ENCODE assay signal across 25 cellular contexts in genomic region chr7:70738486-70738885, GRCh38.
DNase-seq lines count a peak whose midpoint lies in the region; ATAC-seq and TF ChIP-seq lines count a peak whose summit lies in the region.
"Had no signal": no experiment of that assay in that cellular context is flagged by ENCODE, and none has a peak within 500 bp of the region (broad histone marks: within the 10 kb centered on the region; RNA-seq: fewer than 3 reads in every experiment).

No MANE protein-coding gene starts in this region.

- no peaks in the 10 kb centered on the region; the same call in 1 of the 2 replicates for H3K27me3 Mint-ChIP-seq in H9 (ENCODE audit: low read depth)
- H3K27me3 Mint-ChIP-seq in CD4-positive, alpha-beta T cell: no peaks in the 10 kb centered on the region
- no peaks in the 10 kb centered on the region for H3K27me3 Mint-ChIP-seq in stimulated activated naive CD8-positive, alpha-beta T cell treated with anti-CD3 and anti-CD28 coated beads, Interleukin-15, amount 100 ng/mL, for 72 hours
- H3K27me3 Mint-ChIP-seq: stimulated activated memory B cell treated with anti-CD40 and anti-IgM and Interleukin-4, amounts not matched to agents 10 μg/mL and 1 μg/mL and 100 μg/mL, for 72 hours had no signal

- peak overlapping the region in 3 of 5 donors; percentile 8 to 30 (median 20) for H3K4me3 ChIP-seq in subcutaneous abdominal adipose tissue (ENCODE audit: low read depth in 1 of 5, low read length in 5 of 5)
- H3K4me3 ChIP-seq: left ventricle myocardium inferior had no signal

- peaks cover 25% of the 10 kb centered on the region; the same call in 1 of the 2 replicates for H3K79me2 ChIP-seq in H9 (ENCODE audit: insufficient read depth, low read length)

- no peaks in the 10 kb centered on the region for H3K27me3 ChIP-seq in H9 (ENCODE audit: insufficient read depth, low read length)
- no peaks in the 10 kb centered on the region for H3K27me3 ChIP-seq in subcutaneous abdominal adipose tissue (ENCODE audit: control insufficient read depth in 5 of 5, insufficient read depth in 4 of 5, low read length in 5 of 5)
- H3K27me3 ChIP-seq in CD4-positive, alpha-beta T cell (ENCODE audit: control insufficient read depth, insufficient read depth, low read length): no peaks in the 10 kb centered on the region

- no peak overlapping the region for H4K8ac ChIP-seq in H9 (replicated peaks; ENCODE audit: insufficient read length, low read depth, low read length)

- no peak overlapping the region for H2BK5ac ChIP-seq in H9 (ENCODE audit: insufficient read length, low read length)

- no peaks in the 10 kb centered on the region for H3K23me2 ChIP-seq in H9 (ENCODE audit: insufficient read length, low read depth, low read length, poor library complexity, severe bottlenecking)

- no peak overlapping the region for H2AFZ ChIP-seq in H9 (ENCODE audit: low read length)

- H3K4me3 Mint-ChIP-seq in H9: no peak overlapping the region
- H3K4me3 Mint-ChIP-seq in CD4-positive, alpha-beta T cell: no peak overlapping the region
- H3K4me3 Mint-ChIP-seq in stimulated activated naive CD8-positive, alpha-beta T cell treated with anti-CD3 and anti-CD28 coated beads, Interleukin-15, amount 100 ng/mL, for 72 hours: no peak overlapping the region
- H3K4me3 Mint-ChIP-seq: activated naive CD4-positive, alpha-beta T cell treated with anti-CD3 and anti-CD28 coated beads, Interleukin-2, amount 50 U/mL, for 24 hours; activated T-cell treated with anti-CD3 and anti-CD28 coated beads, Interleukin-2, amount 50 U/mL, for 4 hours; stimulated activated memory B cell treated with anti-CD40 and anti-IgM and Interleukin-4, amounts not matched to agents 10 μg/mL and 1 μg/mL and 100 μg/mL, for 72 hours had no signal

- TF ChIP-seq CTCF in H9 (conservative IDR thresholded peaks at IDR 0.05): no peak
- TF ChIP-seq CTCF in CD4-positive, alpha-beta T cell (IDR thresholded peaks at IDR 0.05): no peak
- TF ChIP-seq CTCF in RWPE1 (conservative IDR thresholded peaks at IDR 0.05; ENCODE audit: low read depth): no peak

- no peak overlapping the region for H2AK5ac ChIP-seq in H9 (ENCODE audit: insufficient read length, low read length)

- peaks cover 4% of the 10 kb centered on the region for H3K79me1 ChIP-seq in H9 (ENCODE audit: insufficient read depth, low read depth, low read length, poor library complexity, severe bottlenecking)

- no peaks in the 10 kb centered on the region for H3K9me3 Mint-ChIP-seq in H9
- no peaks in the 10 kb centered on the region for H3K9me3 Mint-ChIP-seq in CD4-positive, alpha-beta T cell
- H3K9me3 Mint-ChIP-seq in stimulated activated naive CD8-positive, alpha-beta T cell treated with anti-CD3 and anti-CD28 coated beads, Interleukin-15, amount 100 ng/mL, for 72 hours: no peaks in the 10 kb centered on the region
- H3K9me3 Mint-ChIP-seq: activated naive CD4-positive, alpha-beta T cell treated with anti-CD3 and anti-CD28 coated beads, Interleukin-2, amount 50 U/mL, for 24 hours; activated T-cell treated with anti-CD3 and anti-CD28 coated beads, Interleukin-2, amount 50 U/mL, for 4 hours; stimulated activated memory B cell treated with anti-CD40 and anti-IgM and Interleukin-4, amounts not matched to agents 10 μg/mL and 1 μg/mL and 100 μg/mL, for 72 hours had no signal

- no peak overlapping the region for H2BK120ac ChIP-seq in H9 (ENCODE audit: low read depth, low read length, poor library complexity, severe bottlenecking)

- no peak overlapping the region for H2BK15ac ChIP-seq in H9 (ENCODE audit: low read depth, low read length)

- peak; percentile 18 for ATAC-seq in left lobe of liver
- ATAC-seq in CD4-positive, alpha-beta T cell (ENCODE audit: poor library complexity): no peak
- no peak for ATAC-seq in stimulated activated naive CD8-positive, alpha-beta T cell treated with anti-CD3 and anti-CD28 coated beads, Interleukin-15, amount 100 ng/mL, for 72 hours
- ATAC-seq: activated T-cell treated with anti-CD3 and anti-CD28 coated beads, Interleukin-2, amount 50 U/mL, for 4 hours; Right ventricle myocardium inferior; stimulated activated memory B cell treated with anti-CD40 and anti-IgM and Interleukin-4, amounts not matched to agents 10 μg/mL and 1 μg/mL and 100 μg/mL, for 72 hours had no signal

- H2BK20ac ChIP-seq in H9 (ENCODE audit: low read depth, low read length, poor library complexity, severe bottlenecking): no peak overlapping the region

- no peak overlapping the region for H3K4ac ChIP-seq in H9 (ENCODE audit: low read depth, low read length)

- no peaks in the 10 kb centered on the region for H4K20me1 ChIP-seq in H9 (ENCODE audit: control insufficient read depth, insufficient read depth, insufficient read length)

- H3K27ac ChIP-seq in H9 (ENCODE audit: insufficient read length, low read depth, low read length): no peak overlapping the region
- peak overlapping the region; percentile 14 for H3K27ac ChIP-seq in caudate nucleus (ENCODE audit: low read depth, low read length)
- H3K27ac ChIP-seq in subcutaneous abdominal adipose tissue (ENCODE audit: low read depth, low read length): no peak overlapping the region
- H3K27ac ChIP-seq in CD4-positive, alpha-beta T cell (ENCODE audit: low read depth, low read length): no peak overlapping the region
- no peak overlapping the region for H3K27ac ChIP-seq in RWPE1
- H3K27ac ChIP-seq: left ventricle myocardium inferior, thoracic aorta had no signal

- H3K27ac Mint-ChIP-seq in H9: peak overlapping the region in 2 of 3 experiments; percentile 34 to 65; a peak in 3 of 7 replicates
- no peak overlapping the region for H3K27ac Mint-ChIP-seq in CD4-positive, alpha-beta T cell
- no peak overlapping the region for H3K27ac Mint-ChIP-seq in stimulated activated naive CD8-positive, alpha-beta T cell treated with anti-CD3 and anti-CD28 coated beads, Interleukin-15, amount 100 ng/mL, for 72 hours
- H3K27ac Mint-ChIP-seq: activated naive CD4-positive, alpha-beta T cell treated with anti-CD3 and anti-CD28 coated beads, Interleukin-2, amount 50 U/mL, for 24 hours; stimulated activated memory B cell treated with anti-CD40 and anti-IgM and Interleukin-4, amounts not matched to agents 10 μg/mL and 1 μg/mL and 100 μg/mL, for 72 hours had no signal

- no peak overlapping the region for H3K9ac ChIP-seq in H9 (ENCODE audit: extremely low read depth, insufficient read length, low read length)
- H3K9ac ChIP-seq in subcutaneous abdominal adipose tissue (ENCODE audit: low read length in 5 of 5): peak overlapping the region in 1 of 5 donors; percentile 20

- no peak overlapping the region for H3T11ph ChIP-seq in H9 (ENCODE audit: low read length)

- no peak overlapping the region for H3K23ac ChIP-seq in H9 (ENCODE audit: insufficient read length, low read depth, low read length)

- H2BK12ac ChIP-seq in H9 (ENCODE audit: insufficient read length, low read depth, low read length): no peak overlapping the region

- WGBS in H9 (ENCODE audit: extremely low coverage, insufficient read length, low lambda C conversion rate): no CpG with 5 or more reads among the region's 5 CpGs

- H3K18ac ChIP-seq in H9 (ENCODE audit: insufficient read length, low read depth, low read length): no peak overlapping the region

- no peak overlapping the region for H3K14ac ChIP-seq in H9 (ENCODE audit: insufficient read depth, low read length)

- CTCF ChIA-PET in CD4-positive, alpha-beta T cell (lab: Charles Lee): no interaction called here
- CTCF ChIA-PET in RWPE1 (lab: Yijun Ruan, JAX): interaction anchor here (0.5 to 0.7 kb wide), 3 partner anchors 76 to 832 kb away, joined by 3 to 4 read pairs (median 3); no protein-coding TSS in a partner anchor

- H3K4me1 Mint-ChIP-seq in H9: peaks cover 71 to 89% of the 10 kb centered on the region in 2 experiments
- peaks cover 44% of the 10 kb centered on the region for H3K4me1 Mint-ChIP-seq in CD4-positive, alpha-beta T cell (ENCODE audit: low read depth)
- H3K4me1 Mint-ChIP-seq in stimulated activated naive CD8-positive, alpha-beta T cell treated with anti-CD3 and anti-CD28 coated beads, Interleukin-15, amount 100 ng/mL, for 72 hours: peaks cover 10% of the 10 kb centered on the region

- no peaks in the 10 kb centered on the region for H3K9me3 ChIP-seq in H9 (ENCODE audit: control insufficient read depth, low read depth, low read length)
- no peaks in the 10 kb centered on the region for H3K9me3 ChIP-seq in subcutaneous abdominal adipose tissue (ENCODE audit: control insufficient read depth in 5 of 5, low read length in 5 of 5)
- H3K9me3 ChIP-seq in CD4-positive, alpha-beta T cell (ENCODE audit: control insufficient read depth, low read length): no peaks in the 10 kb centered on the region
- H3K9me3 ChIP-seq: left ventricle myocardium inferior, thoracic aorta had no signal

- peaks cover 0 to 48% (median 45%) of the 10 kb centered on the region in 3 experiments; a peak in 5 of 7 replicates for H3K36me3 Mint-ChIP-seq in H9 (ENCODE audit: insufficient read depth in 1 of 3, low read depth in 3 of 3)
- H3K36me3 Mint-ChIP-seq in CD4-positive, alpha-beta T cell (ENCODE audit: low read depth): no peaks in the 10 kb centered on the region
- H3K36me3 Mint-ChIP-seq: activated naive CD4-positive, alpha-beta T cell treated with anti-CD3 and anti-CD28 coated beads, Interleukin-2, amount 50 U/mL, for 24 hours; stimulated activated memory B cell treated with anti-CD40 and anti-IgM and Interleukin-4, amounts not matched to agents 10 μg/mL and 1 μg/mL and 100 μg/mL, for 72 hours had no signal

- H3K4me2 ChIP-seq in H9 (ENCODE audit: insufficient read depth, insufficient read length, low read length): no peak overlapping the region

- DNase-seq in H9 (no peak), caudate nucleus (lab: John Stamatoyannopoulos, UW) (peak in 4 of 61 donors; percentile 9 to 46 (median 10)), left lobe of liver (ENCODE audit: low spot score) (no peak), middle frontal gyrus (ENCODE audit: extremely low spot score, low spot score) (no peak), RWPE1 (ENCODE audit: low spot score) (no peak)
- no peak for DNase-seq in CD4-positive, alpha-beta T cell
- no peak for DNase-seq in stimulated activated naive CD8-positive, alpha-beta T cell treated with anti-CD3 and anti-CD28 coated beads, Interleukin-15, amount 100 ng/mL, for 72 hours
- DNase-seq: activated CD8-positive, alpha-beta memory T cell treated with anti-CD3 and anti-CD28 coated beads for 24 hours; activated T-cell treated with anti-CD3 and anti-CD28 coated beads, Interleukin-2, amount 50 U/mL, for 4 hours; aorta; DMS79 treated with DMSO at 0.1 percent for 48 hours; Kasumi-1; left ventricle myocardium inferior; NCI-H1092; NCI-H1930; NCI-H2227 treated with DMSO at 0.1 percent for 48 hours; NCI-H748 treated with DMSO at 0.1 percent for 48 hours; OCI-M1; stimulated activated CD4-positive, alpha-beta T cell treated with anti-CD3 and anti-CD28 coated beads, Interleukin-2, amount 100 ng/mL, for 24 hours; SW 1271 had no signal

- no peak overlapping the region for H4K5ac ChIP-seq in H9 (ENCODE audit: insufficient read length, low read depth, low read length)

- no peak overlapping the region for H4K91ac ChIP-seq in H9 (ENCODE audit: insufficient read length, low read depth, low read length)

- POLR2A ChIA-PET in CD4-positive, alpha-beta T cell (lab: Charles Lee): no interaction called here
- POLR2A ChIA-PET in RWPE1 (lab: Yijun Ruan, JAX; ENCODE audit: low non-redundant PET): no interaction called here

- no peaks in the 10 kb centered on the region for H3K36me3 ChIP-seq in subcutaneous abdominal adipose tissue (ENCODE audit: control insufficient read depth in 5 of 5, insufficient read depth in 5 of 5, low read length in 5 of 5)
- H3K36me3 ChIP-seq: left ventricle myocardium inferior, thoracic aorta had no signal

- intact Hi-C loops in CD4-positive, alpha-beta T cell (cut with DNase I, micrococcal nuclease): no loop called here

- H3K56ac ChIP-seq in H9 (ENCODE audit: insufficient read length, low read depth, low read length): no peak overlapping the region

- H3K4me1 ChIP-seq in H9 (ENCODE audit: insufficient read depth, low read length): peaks cover 12% of the 10 kb centered on the region; the same call in 1 of the 2 replicates
- peaks cover 5 to 35% (median 33%) of the 10 kb centered on the region in 5 donors for H3K4me1 ChIP-seq in subcutaneous abdominal adipose tissue (ENCODE audit: control insufficient read depth in 5 of 5, insufficient read depth in 5 of 5, low read length in 5 of 5)

Comparison
In these comparisons a context has a peak if more than half of its experiments do, and no peak if none do; other contexts are left out.
1. H3K27ac Mint-ChIP-seq: peak in H9 (2 of 3); none in CD4-positive, alpha-beta T cell (single experiment) and stimulated activated naive CD8-positive, alpha-beta T cell treated with anti-CD3 and anti-CD28 coated beads, Interleukin-15, amount 100 ng/mL, for 72 hours (0 of 2).